In genomic region chr20:37472435-37472834, GRCh38 we compare ENCODE assay signal across 3 cellular contexts.
TF ChIP-seq lines count a peak whose summit lies in the region.

No MANE protein-coding gene starts in this region.

TF ChIP-seq in HEK293, 187 proteins besides CTCF, POLR2A, EP300 and RAD21:
- TF ChIP-seq ZNF121 (tag by site-specific recombination; IDR thresholded peaks at IDR 0.05), result peak; percentile 84; the same call in 1 of the 2 replicates

TF ChIP-seq in WTC11, 78 proteins besides CTCF, POLR2A, EP300 and RAD21:
- 0 out of 2 replicates have a peak, but pooled peaks have one; percentile 50 for TF ChIP-seq ZNF121 (CRISPR knock-in tag; IDR thresholded peaks at IDR 0.05)
- TF ChIP-seq GTF2I (CRISPR knock-in tag; conservative IDR thresholded peaks at IDR 0.05), result peak; percentile 69

TF ChIP-seq in K562, 482 proteins besides CTCF, POLR2A, EP300 and RAD21:
- peak; percentile 79 for TF ChIP-seq ZNF121 (CRISPR knock-in tag; conservative IDR thresholded peaks at IDR 0.05)
